ENCODE assay signal across 8 cellular contexts in genomic region chr20:49279677-49280462, GRCh38. TPM values are rescaled to one million over a fixed set of nuclear protein-coding genes. Genes with fewer than 3 reads are reported as not detected.
DNase-seq lines count a peak whose midpoint lies in the region; ATAC-seq and TF ChIP-seq lines count a peak whose summit lies in the region.

No MANE protein-coding gene starts in this region.

- peaks cover 57% of the 10 kb centered on the region for H3K4me1 Mint-ChIP-seq in activated T-cell treated with anti-CD3 and anti-CD28 coated beads, Interleukin-2, amount 50 U/mL, for 4 hours (ENCODE audit: low read depth)
- H3K4me1 Mint-ChIP-seq in activated CD4-positive, alpha-beta memory T cell treated with anti-CD3 and anti-CD28 coated beads, Interleukin-2, amount 10 ng/mL, durations not matched to agents 7 days and 5 days: peaks cover 64% of the 10 kb centered on the region
- H3K4me1 Mint-ChIP-seq in immature natural killer cell: peaks cover 89 to 97% of the 10 kb centered on the region in 2 donors

- peak overlapping the region; percentile 99 for H3K4me3 Mint-ChIP-seq in activated T-cell treated with anti-CD3 and anti-CD28 coated beads, Interleukin-2, amount 50 U/mL, for 4 hours
- peak overlapping the region; percentile 100 for H3K4me3 Mint-ChIP-seq in activated CD4-positive, alpha-beta memory T cell treated with anti-CD3 and anti-CD28 coated beads, Interleukin-2, amount 10 ng/mL, durations not matched to agents 7 days and 5 days
- H3K4me3 Mint-ChIP-seq in immature natural killer cell: peak overlapping the region; percentile 90 to 98 (median 94)

- H3K27ac Mint-ChIP-seq in activated CD4-positive, alpha-beta memory T cell treated with anti-CD3 and anti-CD28 coated beads, Interleukin-2, amount 10 ng/mL, durations not matched to agents 7 days and 5 days: peak overlapping the region; percentile 68
- H3K27ac Mint-ChIP-seq in immature natural killer cell: peak overlapping the region; percentile 44 to 96 (median 89)

- H3K4me1 ChIP-seq in tibial artery: peaks cover 0 to 76% (median 35%) of the 10 kb centered on the region in 4 donors

- peaks cover 73% of the 10 kb centered on the region for H3K36me3 Mint-ChIP-seq in activated T-cell treated with anti-CD3 and anti-CD28 coated beads, Interleukin-2, amount 50 U/mL, for 4 hours (ENCODE audit: insufficient read depth)
- H3K36me3 Mint-ChIP-seq in activated CD4-positive, alpha-beta memory T cell treated with anti-CD3 and anti-CD28 coated beads, Interleukin-2, amount 10 ng/mL, durations not matched to agents 7 days and 5 days (ENCODE audit: low read depth): peaks cover 91% of the 10 kb centered on the region
- peaks cover 54 to 71% (median 58%) of the 10 kb centered on the region in 3 donors for H3K36me3 Mint-ChIP-seq in immature natural killer cell

- CTCF ChIA-PET in activated CD4-positive, alpha-beta memory T cell treated with anti-CD3 and anti-CD28 coated beads, Interleukin-2, amount 10 ng/mL, durations not matched to agents 7 days and 5 days (lab: Charles Lee): interaction anchor here (0.6 to 1.6 kb wide), 3 partner anchors 44 to 328 kb away, joined by 3 to 6 read pairs (median 3); no protein-coding TSS in a partner anchor

- ATAC-seq in activated T-cell treated with anti-CD3 and anti-CD28 coated beads, Interleukin-2, amount 50 U/mL, for 4 hours: no peak
- no peak for ATAC-seq in GM18858 (IDR thresholded peaks at IDR 0.05; ENCODE audit: unreplicated experiment)

- intact Hi-C loops in tibial artery (cut with DNase I; ENCODE audit: low total_unique reads): no loop called here

- peaks cover 22% of the 10 kb centered on the region for H3K9me3 Mint-ChIP-seq in activated T-cell treated with anti-CD3 and anti-CD28 coated beads, Interleukin-2, amount 50 U/mL, for 4 hours
- H3K9me3 Mint-ChIP-seq in activated CD4-positive, alpha-beta memory T cell treated with anti-CD3 and anti-CD28 coated beads, Interleukin-2, amount 10 ng/mL, durations not matched to agents 7 days and 5 days: peaks cover 33% of the 10 kb centered on the region
- H3K9me3 Mint-ChIP-seq in immature natural killer cell: peaks cover 8 to 46% (median 24%) of the 10 kb centered on the region in 6 donors

- TF ChIP-seq CTCF in tibial artery (IDR thresholded peaks at IDR 0.05): no peak

- H3K36me3 ChIP-seq in tibial artery: peaks cover 53 to 65% (median 64%) of the 10 kb centered on the region in 3 donors

- no peak for DNase-seq in activated T-cell treated with anti-CD3 and anti-CD28 coated beads, Interleukin-2, amount 50 U/mL, for 4 hours
- DNase-seq in activated T-cell treated with anti-CD3 and anti-CD28 coated beads, Interleukin-2, amount 50 U/mL, for 1 hour: no peak
- no peak for DNase-seq in activated CD4-positive, alpha-beta memory T cell treated with anti-CD3 and anti-CD28 coated beads, Interleukin-2, amount 10 ng/mL, durations not matched to agents 7 days and 5 days
- DNase-seq in immature natural killer cell (no peak), tibial artery (no peak), hypothalamus (lab: John Stamatoyannopoulos, UW) (no peak), NCI-H128 (lab: John Stamatoyannopoulos, UW; ENCODE audit: unreplicated experiment) (no peak)

- no peaks in the 10 kb centered on the region for H3K27me3 Mint-ChIP-seq in activated T-cell treated with anti-CD3 and anti-CD28 coated beads, Interleukin-2, amount 50 U/mL, for 4 hours (ENCODE audit: low read depth)
- H3K27me3 Mint-ChIP-seq in activated CD4-positive, alpha-beta memory T cell treated with anti-CD3 and anti-CD28 coated beads, Interleukin-2, amount 10 ng/mL, durations not matched to agents 7 days and 5 days: no peaks in the 10 kb centered on the region
- peaks cover 18 to 38% (median 26%) of the 10 kb centered on the region in 3 donors for H3K27me3 Mint-ChIP-seq in immature natural killer cell (ENCODE audit: low read depth in 3 of 3)

- POLR2A ChIA-PET in activated CD4-positive, alpha-beta memory T cell treated with anti-CD3 and anti-CD28 coated beads, Interleukin-2, amount 10 ng/mL, durations not matched to agents 7 days and 5 days (lab: Charles Lee): interaction anchor here (0.7 to 9.6 kb wide), 17 partner anchors 8 to 398 kb away, joined by 3 to 145 read pairs (median 6); partner anchors contain the start of genes ARFGEF2, CSE1L and DDX27

- H3K27me3 ChIP-seq in tibial artery: no peaks in the 10 kb centered on the region

- peaks cover 0 to 8% (median 2%) of the 10 kb centered on the region in 3 donors for H3K9me3 ChIP-seq in tibial artery

- peak overlapping the region in 1 of 2 donors; percentile 92 for H3K27ac ChIP-seq in tibial artery

- peak overlapping the region; percentile 82 to 94 for H3K4me3 ChIP-seq in tibial artery

RNA-seq across cellular contexts. Expression of gene ZNFX1, which starts 2.0 kb away (rescaled TPM):
- 10 to 100 TPM; 52.5 to 69.2 (median 56.4) TPM for total RNA-seq in activated T-cell treated with anti-CD3 and anti-CD28 coated beads, Interleukin-2, amount 50 U/mL, for 4 hours
- 10 to 100 TPM; 88.7 to 89.5 TPM for total RNA-seq in activated CD4-positive, alpha-beta memory T cell treated with anti-CD3 and anti-CD28 coated beads, Interleukin-2, amount 10 ng/mL, durations not matched to agents 7 days and 5 days
- 10 to 100 TPM; 17.2 to 59.2 (median 17.9) TPM for polyA plus RNA-seq in immature natural killer cell
